8 cellular contexts compared by ENCODE assay signal in the genomic region with DNA sequence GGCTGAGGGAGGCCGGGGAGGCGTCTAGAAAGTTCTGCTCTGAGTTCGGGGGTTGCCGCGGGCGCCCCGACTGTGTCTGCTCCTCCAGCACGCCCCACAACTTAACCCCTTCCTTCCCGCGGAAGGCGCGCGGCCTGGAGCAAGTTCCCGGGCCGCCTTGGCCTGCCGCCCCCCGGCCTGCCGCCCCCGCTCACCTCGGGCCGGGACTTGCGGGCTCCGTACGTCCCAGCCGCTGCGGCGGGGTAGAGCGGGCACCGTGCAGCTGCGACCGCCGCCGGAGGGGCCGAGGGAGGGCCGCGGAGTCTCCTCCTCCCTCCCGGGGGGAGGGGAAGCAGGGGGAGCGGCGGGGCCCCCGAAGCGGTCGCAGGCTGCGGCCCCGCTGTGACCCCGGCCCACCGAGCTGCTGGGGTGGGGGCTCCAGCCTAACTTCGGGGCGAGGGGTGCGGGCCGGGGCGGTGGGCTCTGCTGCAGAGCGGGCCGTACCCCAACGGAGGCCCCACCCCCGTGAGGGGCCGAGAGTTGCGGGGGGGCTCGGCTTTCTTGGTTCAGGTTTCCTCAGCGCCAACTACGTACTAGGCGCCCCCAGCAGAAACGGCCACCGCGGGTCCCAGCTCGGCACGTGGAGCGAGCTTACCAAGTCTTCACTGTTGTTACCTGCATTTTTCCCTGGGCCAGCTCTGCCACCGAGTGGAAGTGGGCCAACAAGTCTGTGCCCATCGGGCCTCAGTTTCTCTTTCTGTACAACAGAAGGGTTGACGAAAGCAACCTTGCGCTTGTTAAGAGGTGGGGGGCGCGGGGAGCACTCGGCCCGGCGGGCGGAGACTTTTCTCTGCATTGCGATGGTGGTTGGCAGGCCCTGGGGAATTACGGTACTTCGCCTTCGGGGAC. TPM values are rescaled to one million over a fixed set of nuclear protein-coding genes. Genes with fewer than 3 reads are reported as not detected.
DNase-seq lines count a peak whose midpoint lies in the region; ATAC-seq and TF ChIP-seq lines count a peak whose summit lies in the region.

A gene (minus strand): TSS at position 266 of the 888 bp plus-strand sequence. CDS start 7,394 bp downstream, outside the sequence.

- peaks cover 4% of the 10 kb centered on the region; the same call in 1 of the 2 replicates for H3K79me2 ChIP-seq in GM23248 (ENCODE audit: insufficient read depth)

- H3F3A ChIP-seq in GM23248 (ENCODE audit: insufficient read depth): 0 out of 2 replicates have a peak, but pooled peaks cover 7% of the 10 kb centered on the region

- no peaks in the 10 kb centered on the region for H3K9me3 Mint-ChIP-seq in activated T-cell treated with anti-CD3 and anti-CD28 coated beads, Interleukin-2, amount 50 U/mL, for 4 hours
- H3K9me3 Mint-ChIP-seq in neural crest cell: no peaks in the 10 kb centered on the region

- H3K4me1 Mint-ChIP-seq in activated T-cell treated with anti-CD3 and anti-CD28 coated beads, Interleukin-2, amount 50 U/mL, for 4 hours (ENCODE audit: low read depth): peaks cover 61% of the 10 kb centered on the region
- peaks cover 32% of the 10 kb centered on the region for H3K4me1 Mint-ChIP-seq in neural crest cell

- ATAC-seq in activated T-cell treated with anti-CD3 and anti-CD28 coated beads, Interleukin-2, amount 50 U/mL, for 4 hours: peak; percentile 42 to 47

- H3K4me3 ChIP-seq in GM12875 (ENCODE audit: low read depth, low read length): peak within 1 kb of the TSS; percentile 59
- peak within 1 kb of the TSS; percentile 100 for H3K4me3 ChIP-seq in GM23248
- peak within 1 kb of the TSS; percentile 60 for H3K4me3 ChIP-seq in LNCaP clone FGC (ENCODE audit: low read depth, low read length)
- H3K4me3 ChIP-seq in fibroblast of the aortic adventitia (ENCODE audit: low read depth, low read length): peak within 1 kb of the TSS; percentile 88

- H2AFZ ChIP-seq in GM23248: peak within 1 kb of the TSS; percentile 99

- H3K36me3 Mint-ChIP-seq in activated T-cell treated with anti-CD3 and anti-CD28 coated beads, Interleukin-2, amount 50 U/mL, for 4 hours (ENCODE audit: insufficient read depth): no peaks in the 10 kb centered on the region
- H3K36me3 Mint-ChIP-seq in neural crest cell (ENCODE audit: low read depth): no peaks in the 10 kb centered on the region

- no peaks in the 10 kb centered on the region for H3K27me3 ChIP-seq in GM23248 (replicated peaks; ENCODE audit: insufficient read depth)

- H4K20me1 ChIP-seq in GM23248 (ENCODE audit: insufficient read depth): no peaks in the 10 kb centered on the region

- H3K9ac ChIP-seq in GM23248: peak within 1 kb of the TSS; percentile 86

- in situ Hi-C loops in GM23248 (cut with MboI): no loop called here

- H3K4me3 Mint-ChIP-seq in activated T-cell treated with anti-CD3 and anti-CD28 coated beads, Interleukin-2, amount 50 U/mL, for 4 hours: peak within 1 kb of the TSS; percentile 83
- H3K4me3 Mint-ChIP-seq in neural crest cell: peak within 1 kb of the TSS; percentile 94

- DNase-seq in GM23248: peak; percentile 60
- no peak for DNase-seq in LNCaP clone FGC (ENCODE audit: low read depth)
- DNase-seq in activated T-cell treated with anti-CD3 and anti-CD28 coated beads, Interleukin-2, amount 50 U/mL, for 4 hours: peak; percentile 40
- DNase-seq in fibroblast of the aortic adventitia (ENCODE audit: low read depth): no peak
- DNase-seq in neural crest cell (ENCODE audit: low read depth, low spot score): peak; percentile 57
- DNase-seq in NOMO-1 treated with dmso at 0.1 percent for 144 hours (lab: John Stamatoyannopoulos, UW; ENCODE audit: unreplicated experiment): no peak
- DNase-seq in NCI-H1092 (lab: John Stamatoyannopoulos, UW): no peak

- WGBS in GM23248 (ENCODE audit: low coverage in 1 of 2, low lambda C conversion rate in 2 of 2, missing lambda C conversion rate in 2 of 2), 2 experiments: 1% methylated on average over 37 to 66 of the region's 81 CpGs

- TF ChIP-seq CTCF in GM12875 (IDR thresholded peaks at IDR 0.05; ENCODE audit: borderline replicate concordance, insufficient read depth, low read depth, low read length) (no peak), LNCaP clone FGC (IDR thresholded peaks at IDR 0.05; ENCODE audit: control insufficient read depth, extremely low read depth, insufficient read depth) (no peak), fibroblast of the aortic adventitia (IDR thresholded peaks at IDR 0.05; ENCODE audit: insufficient read depth, low read length) (no peak), neural crest cell (conservative IDR thresholded peaks at IDR 0.05) (no peak)

- no peaks in the 10 kb centered on the region for H3K9me2 ChIP-seq in GM23248 (ENCODE audit: insufficient read depth)

- H3K27ac Mint-ChIP-seq in neural crest cell (ENCODE audit: unreplicated experiment): peak within 1 kb of the TSS; percentile 12

- no peaks in the 10 kb centered on the region for H3K36me3 ChIP-seq in GM23248 (ENCODE audit: low read depth)

- no peak within 1 kb of the TSS for H3K27ac ChIP-seq in GM23248

- no peaks in the 10 kb centered on the region for H3K9me3 ChIP-seq in GM23248 (ENCODE audit: low read depth)

- peak within 1 kb of the TSS; percentile 90 for H3K4me2 ChIP-seq in GM23248 (ENCODE audit: unreplicated experiment)

- H3K4me1 ChIP-seq in GM23248 (ENCODE audit: insufficient read depth): peaks cover 9% of the 10 kb centered on the region; the same call in 1 of the 2 replicates

- no peaks in the 10 kb centered on the region for H3K27me3 Mint-ChIP-seq in activated T-cell treated with anti-CD3 and anti-CD28 coated beads, Interleukin-2, amount 50 U/mL, for 4 hours (ENCODE audit: low read depth)
- peaks cover 32% of the 10 kb centered on the region for H3K27me3 Mint-ChIP-seq in neural crest cell (ENCODE audit: low read depth)

RNA-seq across cellular contexts. Expression of the gene that starts here (rescaled TPM):
- 17.7 and 20.6 TPM in 2 replicates for total RNA-seq in GM23248 (2014; rRNA removed; shearing (Covaris generic))
- polyA plus RNA-seq in GM23248 (2016; fragmentation: Nextera tagmentation; extraction: Ambion mirVana): 3.9 and 4.6 TPM in 2 replicates
- 1 to 10 TPM; 4.6 to 8.9 (median 6.9) TPM for total RNA-seq in activated T-cell treated with anti-CD3 and anti-CD28 coated beads, Interleukin-2, amount 50 U/mL, for 4 hours
- total RNA-seq in fibroblast of the aortic adventitia (ENCODE audit: low replicate concordance) (9.9 and 30.7 TPM in 2 replicates), neural crest cell (6.4 and 8.6 TPM in 2 replicates)

Comparison
In these comparisons a context has a peak if more than half of its experiments do, and no peak if none do; other contexts are left out.
1. DNase-seq: peak in GM23248 (single experiment), activated T-cell treated with anti-CD3 and anti-CD28 coated beads, Interleukin-2, amount 50 U/mL, for 4 hours (single experiment) and neural crest cell (single experiment); none in LNCaP clone FGC (single experiment), fibroblast of the aortic adventitia (single experiment), NOMO-1 treated with dmso at 0.1 percent for 144 hours (single experiment) and NCI-H1092 (single experiment).
2. Peak in every context shown above with its lines, with median percentiles within 50 percentile points of each other: H3K4me3 ChIP-seq.